Comparison of ENCODE assay signal across 16 cellular contexts in the genomic region with DNA sequence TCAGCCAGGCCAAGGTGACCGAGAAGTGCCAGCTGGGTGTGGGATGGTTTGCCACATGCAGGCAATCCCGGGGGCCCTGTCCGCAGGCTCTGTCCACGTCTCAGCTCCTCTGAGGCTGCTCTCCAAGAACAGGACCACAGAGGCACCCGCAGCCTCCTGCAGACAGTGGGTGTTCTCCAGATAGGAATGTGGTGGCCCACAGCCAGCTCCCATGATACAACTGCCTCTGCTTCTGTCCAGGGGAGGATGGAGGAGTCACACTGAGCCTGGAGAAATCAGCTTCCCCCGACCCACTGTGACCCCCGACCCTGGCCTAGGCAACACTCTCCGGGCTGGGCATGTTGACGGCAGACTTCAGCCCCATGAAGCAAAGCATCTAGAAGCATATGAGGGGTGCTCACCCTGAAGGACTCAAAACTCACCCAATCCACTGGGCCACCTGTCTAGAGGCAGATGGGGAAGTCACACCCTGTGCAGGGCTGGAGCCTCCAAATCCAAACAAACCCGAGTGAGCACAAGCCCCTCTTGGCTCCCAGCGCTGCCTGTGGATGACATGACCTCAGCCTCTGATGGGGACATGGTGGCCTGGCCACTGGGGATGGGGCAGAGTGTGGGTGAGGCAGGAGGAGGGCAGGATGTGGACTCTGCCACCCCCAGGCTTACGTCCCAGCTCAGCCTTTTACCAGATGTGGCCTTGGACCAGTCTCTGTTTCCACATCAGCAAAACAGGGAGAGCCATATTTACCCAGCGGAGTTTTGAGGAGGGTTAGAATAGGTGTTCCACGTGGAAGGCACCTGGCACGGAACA.
DNase-seq lines count a peak whose midpoint lies in the region; ATAC-seq, FAIRE-seq and TF ChIP-seq lines count a peak whose summit lies in the region.
"Had no signal": no experiment of that assay in that cellular context is flagged by ENCODE, and none has a peak within 500 bp of the region (broad histone marks: within the 10 kb centered on the region; RNA-seq: fewer than 3 reads in every experiment).

No MANE protein-coding gene starts in this region.

- no peak overlapping the region for H3K27ac ChIP-seq in SK-N-SH (ENCODE audit: low read depth in 2 of 2, low read length in 1 of 2)
- H3K27ac ChIP-seq: pancreas had no signal

- H3K4me2 ChIP-seq in SK-N-SH: no peak overlapping the region

- TF ChIP-seq POLR2A in H54 (IDR thresholded peaks at IDR 0.05; ENCODE audit: low read depth, low read length) (no peak), GM18505 (IDR thresholded peaks at IDR 0.05; ENCODE audit: borderline replicate concordance, extremely low read depth, insufficient read depth, insufficient read length) (no peak)

- TF ChIP-seq RAD21 in SK-N-SH (IDR thresholded peaks at IDR 0.05; ENCODE audit: low read length): no peak

- 49% methylated on average over 5 of the region's 15 CpGs for WGBS in SK-N-SH (ENCODE audit: low lambda C conversion rate)

- no peak for FAIRE-seq in H54 (lab: Jason Lieb, UNC)
- FAIRE-seq: GM12878, pancreas had no signal

- no peak for TF ChIP-seq CTCF in SK-N-SH (IDR thresholded peaks at IDR 0.05)

- H3K4me1 ChIP-seq in SK-N-SH (ENCODE audit: control insufficient read depth in 1 of 2, insufficient read depth in 2 of 2, low read depth in 1 of 2, low read length in 1 of 2): peaks cover 0 to 10% of the 10 kb centered on the region in 2 experiments; a peak in 2 of 4 replicates
- H3K4me1 ChIP-seq: pancreas had no signal

- no peaks in the 10 kb centered on the region for H3K36me3 Mint-ChIP-seq in T-helper 17 cell (ENCODE audit: low read depth)
- H3K36me3 Mint-ChIP-seq: activated naive CD8-positive, alpha-beta T cell treated with anti-CD3 and anti-CD28 coated beads for 36 hours had no signal

- no peak overlapping the region for H3K27ac Mint-ChIP-seq in T-helper 17 cell
- H3K27ac Mint-ChIP-seq: activated naive CD8-positive, alpha-beta T cell treated with anti-CD3 and anti-CD28 coated beads for 36 hours; stimulated activated naive CD8-positive, alpha-beta T cell treated with anti-CD3 and anti-CD28 coated beads, Interleukin-15, Interleukin-2, amounts not matched to agents 100 ng/mL and 50 ng/mL, for 24 hours had no signal

- H3K4me3 ChIP-seq in SK-N-SH (ENCODE audit: low read depth in 2 of 2, low read length in 1 of 2): no peak overlapping the region
- H3K4me3 ChIP-seq: GM12878, lung, pancreas had no signal

- no peaks in the 10 kb centered on the region for H3K9me2 ChIP-seq in SK-N-SH

- H3K9me3 ChIP-seq in SK-N-SH: no peaks in the 10 kb centered on the region
- H3K9me3 ChIP-seq in T-helper 17 cell (ENCODE audit: control insufficient read depth, low read length, poor library complexity, severe bottlenecking): no peaks in the 10 kb centered on the region
- H3K9me3 ChIP-seq: pancreas had no signal

- H3K4me3 Mint-ChIP-seq in T-helper 17 cell: no peak overlapping the region
- H3K4me3 Mint-ChIP-seq: activated naive CD8-positive, alpha-beta T cell treated with anti-CD3 and anti-CD28 coated beads for 36 hours; stimulated activated naive CD8-positive, alpha-beta T cell treated with anti-CD3 and anti-CD28 coated beads, Interleukin-15, Interleukin-2, amounts not matched to agents 100 ng/mL and 50 ng/mL, for 24 hours had no signal

- H4K20me1 ChIP-seq in SK-N-SH (ENCODE audit: insufficient read depth): no peaks in the 10 kb centered on the region

- H3K27me3 ChIP-seq in SK-N-SH (ENCODE audit: insufficient read depth): no peaks in the 10 kb centered on the region
- H3K27me3 ChIP-seq: pancreas had no signal

- DNase-seq in H54 (ENCODE audit: insufficient read length, low spot score) (peak; percentile 56), SK-N-SH (no peak), left cardiac atrium (peak; percentile 54), smooth muscle cell of the brain vasculature (ENCODE audit: low read depth, low spot score) (peak; percentile 52), T-helper 17 cell (no peak), D341Med (ENCODE audit: low spot score) (no peak)
- DNase-seq: activated naive CD8-positive, alpha-beta T cell treated with anti-CD3 and anti-CD28 coated beads for 36 hours; Calu3; effector CD4-positive, alpha-beta T cell; NCI-H2029 treated with DMSO at 0.1 percent for 48 hours had no signal

- POLR2A ChIA-PET in SK-N-SH (lab: Yijun Ruan, JAX): interaction anchor here (1.0 kb wide), 1 partner anchor 20 kb away, joined by 4 read pairs; no protein-coding TSS in a partner anchor

- CTCF ChIA-PET in SK-N-SH (lab: Yijun Ruan, JAX): interaction anchor here (1.1 to 1.8 kb wide), 2 partner anchors 138 to 181 kb away, joined by 4 to 6 read pairs; no protein-coding TSS in a partner anchor

- H2AFZ ChIP-seq in SK-N-SH (ENCODE audit: low read depth): no peak overlapping the region

- no peak for TF ChIP-seq EP300 in SK-N-SH (IDR thresholded peaks at IDR 0.05; ENCODE audit: borderline replicate concordance in 1 of 2, low read depth in 1 of 2, low read length in 1 of 2)

- no peaks in the 10 kb centered on the region for H3K79me2 ChIP-seq in SK-N-SH (ENCODE audit: insufficient read depth)

- H3F3A ChIP-seq in SK-N-SH (replicated peaks; ENCODE audit: insufficient read depth): no peaks in the 10 kb centered on the region

- H3K27me3 Mint-ChIP-seq in T-helper 17 cell: peaks cover 19% of the 10 kb centered on the region
- H3K27me3 Mint-ChIP-seq: stimulated activated naive CD8-positive, alpha-beta T cell treated with anti-CD3 and anti-CD28 coated beads, Interleukin-15, Interleukin-2, amounts not matched to agents 100 ng/mL and 50 ng/mL, for 24 hours had no signal

- H3K9ac ChIP-seq in SK-N-SH: no peak overlapping the region

- peaks cover 2% of the 10 kb centered on the region for H3K4me1 Mint-ChIP-seq in T-helper 17 cell
- H3K4me1 Mint-ChIP-seq: activated naive CD8-positive, alpha-beta T cell treated with anti-CD3 and anti-CD28 coated beads for 36 hours had no signal

- ATAC-seq in left cardiac atrium (peak; percentile 42 to 61), T-helper 17 cell (no peak), GM18505 (IDR thresholded peaks at IDR 0.05; ENCODE audit: unreplicated experiment) (no peak)
- ATAC-seq: GM12878, HCT116, pancreas had no signal

- intact Hi-C loops in left cardiac atrium (cut with DNase I): no loop called here

- H3K36me3 ChIP-seq in SK-N-SH (replicated peaks in 1 of 2; ENCODE audit: control insufficient read depth in 1 of 2, insufficient read depth in 2 of 2, low read length in 1 of 2): no peaks in the 10 kb centered on the region
- H3K36me3 ChIP-seq: pancreas had no signal

TF ChIP-seq in SK-N-SH, 30 proteins besides CTCF, POLR2A, EP300 and RAD21:
- peak; percentile 72 for TF ChIP-seq NFIC (IDR thresholded peaks at IDR 0.05; ENCODE audit: borderline replicate concordance)
- TF ChIP-seq RFX5 (IDR thresholded peaks at IDR 0.05; ENCODE audit: low read length): no peak
TF ChIP-seq in SK-N-SH: peak in this region for 1.

Comparison
In these comparisons a context has a peak if more than half of its experiments do, and no peak if none do; other contexts are left out.
1. DNase-seq: peak in H54 (single experiment), left cardiac atrium (single experiment) and smooth muscle cell of the brain vasculature (single experiment); none in SK-N-SH (single experiment), T-helper 17 cell (0 of 3) and D341Med (single experiment).
2. ATAC-seq: peak in left cardiac atrium (2 of 2); none in T-helper 17 cell (single experiment) and GM18505 (single experiment).